In the genomic region with DNA sequence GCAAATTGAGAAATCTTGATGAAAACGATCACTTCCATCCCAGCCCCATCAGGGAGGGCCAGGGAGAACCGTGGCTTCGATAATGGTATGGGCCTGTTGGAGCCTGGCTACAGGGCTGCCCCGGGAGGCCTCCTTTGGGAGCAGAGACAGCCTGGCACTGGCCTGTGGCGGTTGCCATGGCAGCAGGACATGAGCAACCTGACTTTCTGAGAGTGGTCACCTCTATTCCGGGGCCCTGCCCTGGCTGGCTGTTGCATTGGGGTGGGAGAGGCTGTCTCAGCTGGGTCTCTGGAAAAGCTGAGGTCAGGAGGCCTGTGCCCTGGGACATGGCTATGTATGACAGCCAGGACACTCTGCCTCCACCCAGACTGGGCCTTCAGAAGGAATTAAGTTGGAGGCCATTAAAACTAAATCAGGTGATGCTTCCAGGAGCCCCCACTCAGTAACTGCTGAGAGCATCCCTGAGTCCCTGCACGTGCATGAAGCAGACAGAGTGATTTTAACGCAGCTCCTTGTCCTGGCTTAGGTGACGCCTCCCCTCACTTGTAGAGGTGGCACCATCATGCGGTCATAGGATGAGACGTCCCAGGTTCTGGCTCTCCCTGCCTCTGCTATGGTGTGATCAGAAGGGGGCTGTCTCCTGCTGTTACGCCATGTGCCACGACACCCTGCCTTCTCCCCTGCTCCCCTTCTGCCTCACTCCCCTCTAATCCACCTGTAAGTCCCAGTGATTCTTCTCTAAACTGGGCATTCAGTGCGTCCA, we compare ENCODE assay signal across 13 cellular contexts.
"Had no signal": no experiment of that assay in that cellular context is flagged by ENCODE, and none has a peak within 500 bp of the region (broad histone marks: within the 10 kb centered on the region; RNA-seq: fewer than 3 reads in every experiment).

No MANE protein-coding gene starts in this region.

- H3K4me3 ChIP-seq: adrenal gland, gastroesophageal sphincter had no signal

- H3K9me3 Mint-ChIP-seq: activated B cell treated with CpG ODN at 0.5 μM for 24 hours; activated CD4-positive, alpha-beta T cell treated with anti-CD3 and anti-CD28 coated beads, Interleukin-2, amount 10 ng/mL, durations not matched to agents 7 days and 5 days; activated T-helper 2 cell treated with anti-CD3 and anti-CD28 coated beads, Interferon-gamma antibody, Interleukin-2, Interleukin-4, amounts not matched to agents 10 μg/mL and 5 μg/mL and 100 μg/mL, durations not matched to agents 14 hours and 24 hours and 36 hours; stimulated activated naive B cell treated with anti-CD40 and anti-IgM and Interleukin-4, amounts not matched to agents 10 μg/mL and 1 μg/mL and 100 μg/mL, for 72 hours; T-helper 1 cell treated with Interleukin-12 subunit alpha and Interleukin-12 subunit beta and Interleukin-4 antibody, amounts not matched to agents 30 μg/mL and 1 μg/mL, for 36 hours had no signal

- H3K27me3 ChIP-seq: adrenal gland, gastroesophageal sphincter had no signal

- H3K27ac Mint-ChIP-seq: activated B cell treated with CpG ODN at 0.5 μM for 24 hours; activated CD4-positive, alpha-beta T cell treated with anti-CD3 and anti-CD28 coated beads, Interleukin-2, amount 10 ng/mL, durations not matched to agents 7 days and 5 days; activated T-helper 2 cell treated with anti-CD3 and anti-CD28 coated beads, Interferon-gamma antibody, Interleukin-2, Interleukin-4, amounts not matched to agents 10 μg/mL and 5 μg/mL and 100 μg/mL, durations not matched to agents 14 hours and 24 hours and 36 hours; stimulated activated naive B cell treated with anti-CD40 and anti-IgM and Interleukin-4, amounts not matched to agents 10 μg/mL and 1 μg/mL and 100 μg/mL, for 72 hours; T-helper 1 cell treated with Interleukin-12 subunit alpha and Interleukin-12 subunit beta and Interleukin-4 antibody, amounts not matched to agents 30 μg/mL and 1 μg/mL, for 36 hours had no signal

- H3K9me3 ChIP-seq: adrenal gland, gastroesophageal sphincter had no signal

- H3K4me3 Mint-ChIP-seq: activated B cell treated with CpG ODN at 0.5 μM for 24 hours; activated CD4-positive, alpha-beta T cell treated with anti-CD3 and anti-CD28 coated beads, Interleukin-2, amount 10 ng/mL, durations not matched to agents 7 days and 5 days; stimulated activated naive B cell treated with anti-CD40 and anti-IgM and Interleukin-4, amounts not matched to agents 10 μg/mL and 1 μg/mL and 100 μg/mL, for 72 hours; T-helper 1 cell treated with Interleukin-12 subunit alpha and Interleukin-12 subunit beta and Interleukin-4 antibody, amounts not matched to agents 30 μg/mL and 1 μg/mL, for 36 hours had no signal

- H3K27me3 Mint-ChIP-seq: activated B cell treated with CpG ODN at 0.5 μM for 24 hours; stimulated activated naive B cell treated with anti-CD40 and anti-IgM and Interleukin-4, amounts not matched to agents 10 μg/mL and 1 μg/mL and 100 μg/mL, for 72 hours had no signal

- DNase-seq: activated B cell treated with CpG ODN at 0.5 μM for 24 hours; activated CD4-positive, alpha-beta T cell treated with anti-CD3 and anti-CD28 coated beads, Interleukin-2, amount 10 ng/mL, durations not matched to agents 7 days and 5 days; activated naive CD4-positive, alpha-beta T cell treated with anti-CD3 and anti-CD28 coated beads, Interleukin-2, amount 50 U/mL, for 16 hours; adrenal gland; central memory CD4-positive, alpha-beta T cell; effector memory CD4-positive, alpha-beta T cell; midbrain; right cardiac atrium; stimulated activated naive B cell treated with anti-CD40 and anti-IgM and Interleukin-4, amounts not matched to agents 10 μg/mL and 1 μg/mL and 100 μg/mL, for 72 hours had no signal

- H3K4me1 ChIP-seq: gastroesophageal sphincter had no signal

- H3K27ac ChIP-seq: adrenal gland, epithelial cell of prostate, gastroesophageal sphincter had no signal

- H3K36me3 ChIP-seq: adrenal gland, gastroesophageal sphincter had no signal
